In the genomic region with DNA sequence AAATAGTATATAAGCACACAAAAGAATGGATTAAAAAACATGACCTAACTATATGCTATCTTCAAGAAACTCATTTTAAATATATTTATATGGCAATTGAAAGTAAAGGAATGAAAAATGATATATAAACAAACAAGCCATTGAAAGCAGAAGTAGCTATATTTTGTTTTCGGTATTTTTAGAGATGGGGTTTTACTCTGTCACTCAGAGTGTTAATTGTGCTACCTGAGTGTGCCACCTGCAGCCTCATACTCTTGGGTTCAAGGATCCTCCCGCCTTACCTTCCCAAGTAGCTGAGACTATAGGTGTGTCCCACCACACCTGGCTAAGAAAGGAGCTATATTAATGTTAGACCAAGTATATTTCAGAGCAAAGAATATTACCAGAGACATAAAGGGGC, we compare ENCODE assay signal across 37 cellular contexts.
"Had no signal": no experiment of that assay in that cellular context is flagged by ENCODE, and none has a peak within 500 bp of the region (broad histone marks: within the 10 kb centered on the region; RNA-seq: fewer than 3 reads in every experiment).

No MANE protein-coding gene starts in this region.

- H3K4me1 Mint-ChIP-seq: activated B cell treated with CpG ODN at 0.5 μM for 24 hours; activated CD4-positive, alpha-beta T cell treated with anti-CD3 and anti-CD28 coated beads, Interleukin-2, amount 10 ng/mL, durations not matched to agents 24 days and 14 days; activated naive CD8-positive, alpha-beta T cell treated with anti-CD3 and anti-CD28 coated beads for 36 hours; activated T-helper 17 cell treated with anti-CD3 and anti-CD28 coated beads, Interleukin-2, amount 50 U/mL, for 72 hours; central memory CD8-positive, alpha-beta T cell had no signal

- H3K9me3 ChIP-seq: ascending aorta had no signal

- H3K4me1 ChIP-seq: ascending aorta had no signal

- H3K27me3 ChIP-seq: ascending aorta, cardiac muscle cell had no signal

- H3K4me3 ChIP-seq: ascending aorta, cardiac muscle cell had no signal

- DNase-seq: activated B cell treated with CpG ODN at 0.5 μM for 24 hours; activated CD4-positive, alpha-beta memory T cell treated with anti-CD3 and anti-CD28 coated beads for 36 hours; activated CD4-positive, alpha-beta T cell treated with anti-CD3 and anti-CD28 coated beads for 4 hours; activated CD4-positive, alpha-beta T cell treated with anti-CD3 and anti-CD28 coated beads, Interleukin-2, amount 50 U/mL, for 1 hour; activated CD4-positive, alpha-beta T cell treated with anti-CD3 and anti-CD28 coated beads, Interleukin-2, amount 50 U/mL, for 4 hours; activated CD4-positive, CD25-positive, alpha-beta regulatory T cell treated with anti-CD3 and anti-CD28 coated beads, Interleukin-2, amount 50 U/mL, for 72 hours; activated CD8-positive, alpha-beta memory T cell treated with anti-CD3 and anti-CD28 coated beads, Interleukin-2, amount 50 U/mL, for 4 hours; activated CD8-positive, alpha-beta T cell treated with anti-CD3 and anti-CD28 coated beads for 36 hours; activated effector memory CD4-positive, alpha-beta T cell treated with anti-CD3 and anti-CD28 coated beads, Interleukin-2, amount 50 U/mL, for 16 hours; activated gamma-delta T cell treated with Interleukin-2 at 50 U/mL for 16 hours; activated naive CD4-positive, alpha-beta T cell; activated naive CD4-positive, alpha-beta T cell treated with anti-CD3 and anti-CD28 coated beads for 36 hours; activated naive CD4-positive, alpha-beta T cell treated with anti-CD3 and anti-CD28 coated beads, Interleukin-2, amount 50 U/mL, for 16 hours; activated naive CD8-positive, alpha-beta T cell treated with anti-CD3 and anti-CD28 coated beads for 36 hours; activated T-cell treated with anti-CD3 and anti-CD28 coated beads for 4 hours; activated T-cell treated with anti-CD3 and anti-CD28 coated beads, Interleukin-2, amount 50 U/mL, for 1 hour; activated T-cell treated with anti-CD3 and anti-CD28 coated beads, Interleukin-2, amount 50 U/mL, for 4 hours; activated T-cell treated with anti-CD3 and anti-CD28 coated beads, Interleukin-2, amount 50 U/mL, for 72 hours; amygdala; anterior cingulate cortex; caudate nucleus; cerebellar nuclear complex; T-helper 2 cell; T-helper 9 cell had no signal

- H3K36me3 Mint-ChIP-seq: activated CD4-positive, alpha-beta memory T cell treated with anti-CD3 and anti-CD28 coated beads for 36 hours; activated naive CD4-positive, alpha-beta T cell treated with anti-CD3 and anti-CD28 coated beads, Interleukin-2, amount 50 U/mL, for 72 hours; activated naive CD8-positive, alpha-beta T cell treated with anti-CD3 and anti-CD28 coated beads for 36 hours had no signal

- H3K9me3 Mint-ChIP-seq: activated CD4-positive, alpha-beta memory T cell treated with anti-CD3 and anti-CD28 coated beads for 36 hours; activated CD4-positive, alpha-beta T cell treated with anti-CD3 and anti-CD28 coated beads, Interleukin-2, amount 10 ng/mL, durations not matched to agents 24 days and 14 days; activated naive CD4-positive, alpha-beta T cell treated with anti-CD3 and anti-CD28 coated beads, Interleukin-2, amount 50 U/mL, for 72 hours had no signal

- H3K4me3 Mint-ChIP-seq: activated B cell treated with CpG ODN at 0.5 μM for 24 hours; activated CD4-positive, alpha-beta memory T cell treated with anti-CD3 and anti-CD28 coated beads for 36 hours; activated CD4-positive, alpha-beta T cell treated with anti-CD3 and anti-CD28 coated beads, Interleukin-2, amount 10 ng/mL, durations not matched to agents 24 days and 14 days; activated CD8-positive, alpha-beta T cell treated with anti-CD3 and anti-CD28 coated beads for 36 hours; activated naive CD4-positive, alpha-beta T cell treated with anti-CD3 and anti-CD28 coated beads for 36 hours; activated naive CD8-positive, alpha-beta T cell treated with anti-CD3 and anti-CD28 coated beads for 36 hours; activated T-cell treated with anti-CD3 and anti-CD28 coated beads, Interleukin-2, amount 50 U/mL, for 4 hours; activated T-cell treated with anti-CD3 and anti-CD28 coated beads, Interleukin-2, amount 50 U/mL, for 72 hours; activated T-helper 1 cell treated with anti-CD3 and anti-CD28 coated beads, Interleukin-12 subunit alpha, Interleukin-12 subunit beta, Interleukin-2, Interleukin-4 antibody, amounts not matched to agents 30 ng/mL and 10 ng/mL and 1 ng/mL, durations not matched to agents 14 hours and 24 hours and 36 hours; activated T-helper 17 cell treated with anti-CD3 and anti-CD28 coated beads, Interleukin-2, amount 50 U/mL, for 72 hours; brain; central memory CD8-positive, alpha-beta T cell; T-helper 1 cell treated with Interleukin-12 subunit alpha and Interleukin-12 subunit beta and Interleukin-4 antibody, amounts not matched to agents 30 μg/mL and 1 μg/mL, for 36 hours; T-helper 2 cell treated with Interferon-gamma antibody and Interleukin-4, amounts not matched to agents 5 μg/mL and 100 μg/mL, for 36 hours had no signal

- FAIRE-seq: bronchial epithelial cell, TTC549 had no signal

- H3K27ac Mint-ChIP-seq: activated B cell treated with CpG ODN at 0.5 μM for 24 hours; activated CD4-positive, alpha-beta memory T cell treated with anti-CD3 and anti-CD28 coated beads for 36 hours; activated CD4-positive, alpha-beta T cell treated with anti-CD3 and anti-CD28 coated beads, Interleukin-2, amount 10 ng/mL, durations not matched to agents 24 days and 14 days; activated CD8-positive, alpha-beta T cell treated with anti-CD3 and anti-CD28 coated beads for 36 hours; activated naive CD4-positive, alpha-beta T cell treated with anti-CD3 and anti-CD28 coated beads for 36 hours; activated naive CD4-positive, alpha-beta T cell treated with anti-CD3 and anti-CD28 coated beads, Interleukin-2, amount 50 U/mL, for 72 hours; activated naive CD8-positive, alpha-beta T cell treated with anti-CD3 and anti-CD28 coated beads for 36 hours; activated T-cell treated with anti-CD3 and anti-CD28 coated beads, Interleukin-2, amount 50 U/mL, for 72 hours; activated T-helper 1 cell treated with anti-CD3 and anti-CD28 coated beads, Interleukin-12 subunit alpha, Interleukin-12 subunit beta, Interleukin-2, Interleukin-4 antibody, amounts not matched to agents 30 ng/mL and 10 ng/mL and 1 ng/mL, durations not matched to agents 14 hours and 24 hours and 36 hours; activated T-helper 17 cell treated with anti-CD3 and anti-CD28 coated beads, Interleukin-2, amount 50 U/mL, for 72 hours; brain; T-helper 1 cell treated with Interleukin-12 subunit alpha and Interleukin-12 subunit beta and Interleukin-4 antibody, amounts not matched to agents 30 μg/mL and 1 μg/mL, for 36 hours; T-helper 2 cell treated with Interferon-gamma antibody and Interleukin-4, amounts not matched to agents 5 μg/mL and 100 μg/mL, for 36 hours had no signal

- H3K27me3 Mint-ChIP-seq: activated CD4-positive, alpha-beta T cell treated with anti-CD3 and anti-CD28 coated beads, Interleukin-2, amount 10 ng/mL, durations not matched to agents 24 days and 14 days had no signal

- ATAC-seq: activated CD8-positive, alpha-beta T cell treated with anti-CD3 and anti-CD28 coated beads for 36 hours; activated naive CD4-positive, alpha-beta T cell treated with anti-CD3 and anti-CD28 coated beads, Interleukin-2, amount 50 U/mL, for 72 hours; activated T-cell treated with anti-CD3 and anti-CD28 coated beads, Interleukin-2, amount 50 U/mL, for 4 hours; activated T-cell treated with anti-CD3 and anti-CD28 coated beads, Interleukin-2, amount 50 U/mL, for 72 hours; activated T-helper 17 cell treated with anti-CD3 and anti-CD28 coated beads, Interleukin-2, amount 50 U/mL, for 72 hours had no signal

- H3K27ac ChIP-seq: ascending aorta, cardiac muscle cell, VCaP had no signal

- H3K36me3 ChIP-seq: ascending aorta, cardiac muscle cell had no signal
